ENCODE assay signal across 10 cellular contexts in the genomic region with DNA sequence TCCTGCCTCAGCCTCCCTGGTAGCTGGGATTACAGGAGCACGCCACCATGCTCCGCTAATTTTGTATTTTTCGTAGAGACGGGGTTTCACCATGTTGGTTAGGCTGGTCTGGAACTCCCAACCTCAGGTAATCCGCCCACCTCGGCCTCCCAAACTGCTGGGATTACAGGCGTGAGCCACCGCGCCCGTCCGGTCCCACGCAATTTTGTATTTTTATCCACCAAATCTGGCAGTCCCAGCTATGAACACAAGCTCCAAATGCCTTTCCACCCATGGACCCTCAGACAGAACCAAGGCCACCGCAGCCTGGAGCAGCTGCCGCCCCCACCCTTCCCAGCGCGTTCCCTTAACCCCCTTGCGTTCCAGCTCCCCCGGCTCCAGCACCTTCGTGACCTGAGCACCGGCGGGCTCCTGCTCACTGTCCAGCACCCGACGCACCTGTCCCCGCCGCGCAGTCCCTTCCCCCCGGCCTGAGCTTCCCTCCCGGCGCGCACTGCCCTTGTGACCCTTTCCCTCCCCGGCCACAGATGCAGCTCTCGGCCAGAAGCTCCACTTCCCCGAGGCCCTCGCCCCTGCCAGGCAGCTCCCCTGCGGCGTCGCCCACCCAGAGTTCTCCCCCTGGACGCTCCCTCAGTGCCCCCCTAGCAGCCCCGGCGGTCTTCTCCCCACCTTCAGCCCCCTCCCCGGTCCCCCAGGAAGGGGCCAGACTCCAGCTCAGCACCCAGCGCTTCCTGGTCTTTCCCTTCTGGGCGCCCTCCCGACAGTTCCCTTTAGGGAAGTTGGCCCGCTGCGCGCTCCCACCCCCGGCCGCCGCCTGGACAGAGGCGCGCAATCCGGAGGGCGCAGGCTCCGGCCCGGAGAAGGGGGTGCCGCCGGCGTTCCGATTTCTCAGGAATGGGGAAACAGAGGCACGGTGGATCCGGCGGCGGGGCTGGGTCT. TPM values are rescaled to one million over a fixed set of nuclear protein-coding genes. Genes with fewer than 3 reads are reported as not detected.
DNase-seq lines count a peak whose midpoint lies in the region; ATAC-seq, FAIRE-seq and TF ChIP-seq lines count a peak whose summit lies in the region.
"Had no signal": no experiment of that assay in that cellular context is flagged by ENCODE, and none has a peak within 500 bp of the region (broad histone marks: within the 10 kb centered on the region; RNA-seq: fewer than 3 reads in every experiment).

No MANE protein-coding gene starts in this region.

- peaks cover 24 to 34% (median 29%) of the 10 kb centered on the region in 4 donors for H3K4me1 ChIP-seq in upper lobe of left lung

- peak overlapping the region in 2 of 4 donors; percentile 52 to 78 for H3K27ac ChIP-seq in upper lobe of left lung

- no peaks in the 10 kb centered on the region for H3K9me3 ChIP-seq in upper lobe of left lung

- H3K36me3 Mint-ChIP-seq in activated T-cell treated with anti-CD3 and anti-CD28 coated beads, Interleukin-2, amount 50 U/mL, for 72 hours (ENCODE audit: insufficient read depth in 2 of 2): no peaks in the 10 kb centered on the region
- peaks cover 2% of the 10 kb centered on the region for H3K36me3 Mint-ChIP-seq in memory B cell

- H3K27me3 Mint-ChIP-seq in activated T-cell treated with anti-CD3 and anti-CD28 coated beads, Interleukin-2, amount 50 U/mL, for 72 hours (ENCODE audit: low read depth): peaks cover 38% of the 10 kb centered on the region
- peaks cover 17% of the 10 kb centered on the region for H3K27me3 Mint-ChIP-seq in memory B cell

- peaks cover 7% of the 10 kb centered on the region for H3K4me1 Mint-ChIP-seq in activated T-cell treated with anti-CD3 and anti-CD28 coated beads, Interleukin-2, amount 50 U/mL, for 72 hours (ENCODE audit: low read depth)
- peaks cover 8% of the 10 kb centered on the region for H3K4me1 Mint-ChIP-seq in memory B cell

- no peak for ATAC-seq in activated T-cell treated with anti-CD3 and anti-CD28 coated beads, Interleukin-2, amount 50 U/mL, for 72 hours (replicated peaks in 1 of 2)
- ATAC-seq in memory B cell (ENCODE audit: low read depth): no peak
- peak in 1 of 2 donors; percentile 51 for ATAC-seq in upper lobe of left lung (ENCODE audit: low FRiP score in 2 of 2)
- no peak for ATAC-seq in GM18858 (IDR thresholded peaks at IDR 0.05; ENCODE audit: unreplicated experiment)

- WGBS in upper lobe of left lung, 2 donors: 25 to 42% methylated on average over 39 to 59 of the region's 64 CpGs

- TF ChIP-seq POLR2A in upper lobe of left lung (IDR thresholded peaks at IDR 0.05): peak in 1 of 4 donors; percentile 36

- no peaks in the 10 kb centered on the region for H3K9me3 Mint-ChIP-seq in activated T-cell treated with anti-CD3 and anti-CD28 coated beads, Interleukin-2, amount 50 U/mL, for 72 hours
- no peaks in the 10 kb centered on the region for H3K9me3 Mint-ChIP-seq in memory B cell

- no peak for TF ChIP-seq EP300 in upper lobe of left lung (IDR thresholded peaks at IDR 0.05)

- H3K27ac Mint-ChIP-seq in activated T-cell treated with anti-CD3 and anti-CD28 coated beads, Interleukin-2, amount 50 U/mL, for 72 hours: no peak overlapping the region
- H3K27ac Mint-ChIP-seq in memory B cell: no peak overlapping the region

- no peaks in the 10 kb centered on the region for H3K36me3 ChIP-seq in bronchial epithelial cell (ENCODE audit: control insufficient read depth, insufficient read depth, low read length)
- no peaks in the 10 kb centered on the region for H3K36me3 ChIP-seq in upper lobe of left lung

- H3K4me3 ChIP-seq in bronchial epithelial cell (ENCODE audit: low read depth, low read length): peak overlapping the region; percentile 10
- H3K4me3 ChIP-seq in upper lobe of left lung: peak overlapping the region; percentile 10 to 60 (median 52)

- no peak for TF ChIP-seq CTCF in bronchial epithelial cell (IDR thresholded peaks at IDR 0.05; ENCODE audit: insufficient read depth, low read length, severe bottlenecking)
- no peak for TF ChIP-seq CTCF in upper lobe of left lung (IDR thresholded peaks at IDR 0.05)

- H3K4me3 Mint-ChIP-seq in activated T-cell treated with anti-CD3 and anti-CD28 coated beads, Interleukin-2, amount 50 U/mL, for 72 hours: peak overlapping the region; percentile 49 to 55
- peak overlapping the region; percentile 14 for H3K4me3 Mint-ChIP-seq in memory B cell

- no peak for FAIRE-seq in bronchial epithelial cell (lab: Jason Lieb, UNC)

- H3K27me3 ChIP-seq in bronchial epithelial cell (ENCODE audit: control insufficient read depth, insufficient read depth, low read length) (peaks cover 16% of the 10 kb centered on the region), upper lobe of left lung (peaks cover 3 to 23% (median 10%) of the 10 kb centered on the region in 4 donors)

- no peak for DNase-seq in activated T-cell treated with anti-CD3 and anti-CD28 coated beads, Interleukin-2, amount 50 U/mL, for 72 hours
- DNase-seq in activated T-cell treated with anti-CD3 and anti-CD28 coated beads, Interleukin-2, amount 50 U/mL, for 48 hours: no peak
- DNase-seq in bronchial epithelial cell (ENCODE audit: low read depth): no peak
- no peak for DNase-seq in memory B cell (ENCODE audit: low spot score in 2 of 2)
- DNase-seq in upper lobe of left lung: peak; percentile 50 to 91
- DNase-seq in DMS114 treated with DMSO at 0.1 percent for 48 hours (lab: John Stamatoyannopoulos, UW; ENCODE audit: unreplicated experiment): no peak
- DNase-seq in NCI-H1930 (lab: John Stamatoyannopoulos, UW): no peak
- DNase-seq: DND-41, SHP77 had no signal

RNA-seq across cellular contexts. Expression of a gene that starts 5.6 kb away (rescaled TPM):
- 10 to 100 TPM; 22.3 to 23.6 TPM for total RNA-seq in activated T-cell treated with anti-CD3 and anti-CD28 coated beads, Interleukin-2, amount 50 U/mL, for 72 hours
- total RNA-seq in bronchial epithelial cell (14.0 and 15.7 TPM in 2 replicates), upper lobe of left lung (10 to 100 TPM; 10.8 to 19.9 (median 15.5) TPM)

RNA-seq across cellular contexts. Expression of a gene that starts 20.3 kb away (rescaled TPM):
- total RNA-seq in activated T-cell treated with anti-CD3 and anti-CD28 coated beads, Interleukin-2, amount 50 U/mL, for 72 hours: 10 to 100 TPM; 42.3 to 43.4 TPM
- total RNA-seq in bronchial epithelial cell: 18.2 and 28.0 TPM in 2 replicates
- 100 to 1,000 TPM in 1 of 6 donors, 10 to 100 TPM in 5; 38.9 to 141 (median 43.0) TPM for total RNA-seq in upper lobe of left lung

Comparison
In these comparisons a context has a peak if more than half of its experiments do, and no peak if none do; other contexts are left out.
1. DNase-seq: peak in upper lobe of left lung (2 of 2); none in activated T-cell treated with anti-CD3 and anti-CD28 coated beads, Interleukin-2, amount 50 U/mL, for 72 hours (0 of 2), activated T-cell treated with anti-CD3 and anti-CD28 coated beads, Interleukin-2, amount 50 U/mL, for 48 hours (0 of 2), bronchial epithelial cell (single experiment), memory B cell (0 of 2), DMS114 treated with DMSO at 0.1 percent for 48 hours (single experiment) and NCI-H1930 (0 of 2).